ENCODE assay signal across 8 cellular contexts in genomic region chr12:26298785-26299621, GRCh38.
DNase-seq lines count a peak whose midpoint lies in the region; ATAC-seq and TF ChIP-seq lines count a peak whose summit lies in the region.

No MANE protein-coding gene starts in this region.

- no peaks in the 10 kb centered on the region for H4K20me1 ChIP-seq in OCI-LY7 (ENCODE audit: insufficient read depth, low read length)

- H3K9me3 ChIP-seq in OCI-LY7 (ENCODE audit: low read length) = no peaks in the 10 kb centered on the region

- peaks cover 17% of the 10 kb centered on the region for H3K4me1 ChIP-seq in OCI-LY7 (ENCODE audit: insufficient read depth, low read length, poor library complexity, severe bottlenecking)

- H3K36me3 ChIP-seq in OCI-LY7 (ENCODE audit: insufficient read depth, low read length) = no peaks in the 10 kb centered on the region

- H3K4me2 ChIP-seq in OCI-LY7 (ENCODE audit: low read length) = peak overlapping the region; percentile 71

- BruUV-seq in OCI-LY7 (replicated peaks; lab: Mats Ljungman, UMichigan) = no TSS peak

- H3K79me2 ChIP-seq in OCI-LY7 (ENCODE audit: insufficient read depth, low read depth, low read length) = no peaks in the 10 kb centered on the region

- intact Hi-C loops in OCI-LY7 (cut with micrococcal nuclease; ENCODE audit: unreplicated experiment) = no loop called here

- peak; percentile 100 for ATAC-seq in GM18873 (IDR thresholded peaks at IDR 0.05; ENCODE audit: low FRiP score, unreplicated experiment)
- peak; percentile 99 for ATAC-seq in HG03025 (IDR thresholded peaks at IDR 0.05; ENCODE audit: low FRiP score, unreplicated experiment)

- no peak for DNase-seq in AG09319 (ENCODE audit: extremely low read depth, low read depth)
- peak; percentile 59 for DNase-seq in OCI-LY7 (ENCODE audit: low spot score)
- DNase-seq in medulla oblongata (ENCODE audit: extremely low spot score) = peak; percentile 81
- no peak for DNase-seq in 8988T
- no peak for DNase-seq in activated CD4-positive, CD25-positive, alpha-beta regulatory T cell (lab: John Stamatoyannopoulos, UW)

- POLR2A ChIA-PET in OCI-LY7 (lab: Charles Lee) = interaction anchor here (0.8 to 1.4 kb wide), 3 partner anchors 10 to 332 kb away, joined by 3 read pairs; no protein-coding TSS in a partner anchor

- TF ChIP-seq CTCF in AG09319 (IDR thresholded peaks at IDR 0.05; ENCODE audit: low read depth, low read length) (peak; percentile 12), OCI-LY7 (conservative IDR thresholded peaks at IDR 0.05; ENCODE audit: low read length) (peak; percentile 39)

- H3K27ac ChIP-seq in OCI-LY7 (ENCODE audit: low read depth, low read length, poor library complexity, severe bottlenecking) (no peak overlapping the region), cingulate gyrus (ENCODE audit: low read depth, low read length) (peak overlapping the region; percentile 13)

- peak overlapping the region; percentile 48 for H3K4me3 ChIP-seq in OCI-LY7 (ENCODE audit: low read depth, low read length, poor library complexity, severe bottlenecking)

- H3K9me2 ChIP-seq in OCI-LY7 (ENCODE audit: insufficient read depth, low read length) = no peaks in the 10 kb centered on the region

- CTCF ChIA-PET in OCI-LY7 (lab: Charles Lee; ENCODE audit: unreplicated experiment) = interaction anchor here (0.8 kb wide), 1 partner anchor 48 kb away, joined by 3 read pairs; no protein-coding TSS in a partner anchor

- peak overlapping the region; percentile 89 for H2AFZ ChIP-seq in OCI-LY7 (ENCODE audit: low read length)

Comparison
In these comparisons a context has a peak if more than half of its experiments do, and no peak if none do; other contexts are left out.
1. DNase-seq: peak in OCI-LY7 (single experiment) and medulla oblongata (single experiment); none in AG09319 (single experiment), 8988T (single experiment) and activated CD4-positive, CD25-positive, alpha-beta regulatory T cell (0 of 4).